Comparison of ENCODE assay signal across 1 cellular context in genomic region chr3:195087321-195087720, GRCh38.
TF ChIP-seq lines count a peak whose summit lies in the region.

No MANE protein-coding gene starts in this region.

TF ChIP-seq in K562, 482 proteins besides CTCF, POLR2A, EP300 and RAD21 (continued from another document):
- TF ChIP-seq ARID3B (CRISPR knock-in tag; IDR thresholded peaks at IDR 0.05; ENCODE audit: borderline replicate concordance) (no peak), FOSL1 (tag; conservative IDR thresholded peaks at IDR 0.05) (no peak), SRSF3 (IDR thresholded peaks at IDR 0.05; ENCODE audit: insufficient read depth, low read length) (no peak), FOXA1 (IDR thresholded peaks at IDR 0.05; ENCODE audit: borderline replicate concordance) (no peak), ELK1 (CRISPR knock-in tag; IDR thresholded peaks at IDR 0.05) (no peak), TBP (optimal IDR thresholded peaks at IDR 0.05; ENCODE audit: low read depth, low read length) (no peak), CCNT2 (IDR thresholded peaks at IDR 0.05; ENCODE audit: borderline replicate concordance, extremely low read depth, insufficient read length, low read depth, low read length) (no peak), ETV6 (IDR thresholded peaks at IDR 0.05; ENCODE audit: borderline replicate concordance in 1 of 2, low read depth in 2 of 2, low read length in 1 of 2) (no peak), ETV6 (CRISPR knock-in tag; IDR thresholded peaks at IDR 0.05; ENCODE audit: borderline replicate concordance) (no peak)
